8 cellular contexts compared by ENCODE assay signal in the genomic region with DNA sequence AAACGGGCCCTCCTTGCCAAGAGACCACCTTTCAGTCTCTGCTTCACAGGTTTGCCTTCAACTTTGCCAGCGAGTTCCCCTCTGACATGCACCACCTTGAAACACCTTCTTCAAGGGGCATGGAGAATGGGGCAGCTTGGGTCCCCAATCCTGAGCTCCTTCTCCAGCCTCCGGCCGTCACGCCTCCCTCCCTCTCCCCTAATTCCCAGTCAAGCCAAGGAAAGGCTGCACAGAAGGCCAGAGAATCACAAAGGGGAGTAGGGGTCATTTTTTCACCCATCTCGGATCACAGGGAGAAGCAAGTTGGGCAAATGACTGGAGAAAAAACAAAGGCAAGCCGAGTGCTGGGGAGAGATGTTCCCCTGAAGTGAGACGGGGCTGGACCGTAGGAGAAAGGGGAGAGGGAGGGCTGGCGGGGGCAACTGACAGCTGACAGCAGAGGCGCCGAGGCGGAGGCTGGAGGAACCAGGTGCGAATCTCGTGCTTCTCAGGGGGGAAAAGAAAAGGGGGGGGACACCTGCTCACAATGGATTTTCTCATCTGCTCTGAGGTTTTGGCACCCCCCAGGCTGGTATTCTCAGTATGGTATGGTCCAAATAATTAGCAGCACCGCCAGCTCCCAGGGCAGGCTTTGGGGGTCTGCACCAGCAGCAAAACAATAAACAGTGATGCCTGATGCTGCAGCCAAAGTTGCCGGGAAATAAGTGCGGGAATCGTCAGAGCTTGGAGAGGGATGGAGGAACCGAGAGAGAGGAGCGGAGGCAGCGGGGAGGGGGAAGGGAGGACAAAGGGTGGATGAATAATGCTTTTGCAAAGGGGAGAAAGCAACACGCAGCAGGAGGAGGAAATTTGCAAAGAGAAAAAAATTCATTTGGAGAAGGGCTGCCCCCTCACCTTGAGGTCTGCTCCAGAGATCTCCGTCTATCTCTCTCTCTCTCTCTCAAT. TPM values are rescaled to one million over a fixed set of nuclear protein-coding genes. Genes with fewer than 3 reads are reported as not detected.
DNase-seq lines count a peak whose midpoint lies in the region; ATAC-seq, FAIRE-seq and TF ChIP-seq lines count a peak whose summit lies in the region.

No MANE protein-coding gene starts in this region.

- H3K9me3 ChIP-seq in right cardiac atrium (ENCODE audit: control insufficient read depth, low read length) (no peaks in the 10 kb centered on the region), spleen (no peaks in the 10 kb centered on the region), pancreas (no peaks in the 10 kb centered on the region)

- 2% methylated on average over 24 of the region's 24 CpGs for WGBS in right cardiac atrium
- 2 to 4% (median 4%) methylated on average over 24 of the region's 24 CpGs for WGBS in spleen, 5 donors
- 8 to 10% methylated on average over 22 to 24 of the region's 24 CpGs for WGBS in pancreas, 2 donors

- H3K27me3 Mint-ChIP-seq in activated T-helper 1 cell treated with anti-CD3 and anti-CD28 coated beads, Interleukin-12 subunit alpha, Interleukin-12 subunit beta, Interleukin-2, Interleukin-4 antibody, amounts not matched to agents 30 ng/mL and 10 ng/mL and 1 ng/mL, durations not matched to agents 14 hours and 24 hours and 36 hours (ENCODE audit: insufficient read depth) = peaks cover 37% of the 10 kb centered on the region

- H3K4me1 ChIP-seq in right cardiac atrium (ENCODE audit: control insufficient read depth, insufficient read depth, low read length) (peaks cover 18% of the 10 kb centered on the region), spleen (peaks cover 19 to 84% (median 56%) of the 10 kb centered on the region in 6 donors), pancreas (peaks cover 0 to 4% (median 4%) of the 10 kb centered on the region in 3 donors)

- no peak for TF ChIP-seq CTCF in spleen (IDR thresholded peaks at IDR 0.05 in 8 of 11, conservative IDR thresholded peaks at IDR 0.05 in 3 of 11)
- no peak for TF ChIP-seq CTCF in pancreas (IDR thresholded peaks at IDR 0.05)

- peak overlapping the region; percentile 86 for H3K4me3 Mint-ChIP-seq in activated T-helper 1 cell treated with anti-CD3 and anti-CD28 coated beads, Interleukin-12 subunit alpha, Interleukin-12 subunit beta, Interleukin-2, Interleukin-4 antibody, amounts not matched to agents 30 ng/mL and 10 ng/mL and 1 ng/mL, durations not matched to agents 14 hours and 24 hours and 36 hours

- H3K4me3 ChIP-seq in right cardiac atrium (ENCODE audit: low read length) (peak overlapping the region; percentile 61), spleen (peak overlapping the region in 7 of 8 donors; percentile 6 to 65 (median 27)), pancreas (peak overlapping the region in 1 of 4 donors; percentile 14)

- DNase-seq in NCI-H748 (lab: John Stamatoyannopoulos, UW; ENCODE audit: unreplicated experiment) = peak; percentile 36
- no peak for DNase-seq in NCI-H748 treated with DMSO at 0.1 percent for 48 hours (lab: John Stamatoyannopoulos, UW)
- no peak for DNase-seq in activated T-helper 1 cell treated with anti-CD3 and anti-CD28 coated beads, Interleukin-12 subunit alpha, Interleukin-12 subunit beta, Interleukin-2, Interleukin-4 antibody, amounts not matched to agents 30 ng/mL and 10 ng/mL and 1 ng/mL, durations not matched to agents 14 hours and 24 hours and 36 hours (ENCODE audit: low spot score)
- DNase-seq in right cardiac atrium = peak in 1 of 3 donors; percentile 62
- DNase-seq in spleen = no peak
- no peak for DNase-seq in pancreas
- no peak for DNase-seq in KBM-7

- no peaks in the 10 kb centered on the region for H3K36me3 ChIP-seq in spleen
- no peaks in the 10 kb centered on the region for H3K36me3 ChIP-seq in pancreas

- peak overlapping the region; percentile 55 for H3K27ac Mint-ChIP-seq in activated T-helper 1 cell treated with anti-CD3 and anti-CD28 coated beads, Interleukin-12 subunit alpha, Interleukin-12 subunit beta, Interleukin-2, Interleukin-4 antibody, amounts not matched to agents 30 ng/mL and 10 ng/mL and 1 ng/mL, durations not matched to agents 14 hours and 24 hours and 36 hours

- H3K27ac ChIP-seq in right cardiac atrium (ENCODE audit: low read length) (no peak overlapping the region), spleen (peak overlapping the region in 2 of 8 donors; percentile 48 to 62), pancreas (no peak overlapping the region)

- in situ Hi-C loops in KBM-7 (cut with MboI; ENCODE audit: low pct_unique_long_range_greater_than_20kb, low sequenced_read_pairs) = loop anchor here (10.0 kb wide), 1 partner anchor 154 kb away; no protein-coding TSS in a partner anchor

- ATAC-seq in right cardiac atrium (no peak), pancreas (no peak), GM18505 (IDR thresholded peaks at IDR 0.05; ENCODE audit: unreplicated experiment) (no peak)

- H3K4me1 Mint-ChIP-seq in activated T-helper 1 cell treated with anti-CD3 and anti-CD28 coated beads, Interleukin-12 subunit alpha, Interleukin-12 subunit beta, Interleukin-2, Interleukin-4 antibody, amounts not matched to agents 30 ng/mL and 10 ng/mL and 1 ng/mL, durations not matched to agents 14 hours and 24 hours and 36 hours (ENCODE audit: low read depth) = peaks cover 41% of the 10 kb centered on the region

- H3K9me3 Mint-ChIP-seq in activated T-helper 1 cell treated with anti-CD3 and anti-CD28 coated beads, Interleukin-12 subunit alpha, Interleukin-12 subunit beta, Interleukin-2, Interleukin-4 antibody, amounts not matched to agents 30 ng/mL and 10 ng/mL and 1 ng/mL, durations not matched to agents 14 hours and 24 hours and 36 hours = no peaks in the 10 kb centered on the region

- no peaks in the 10 kb centered on the region for H3K27me3 ChIP-seq in right cardiac atrium (ENCODE audit: control insufficient read depth, insufficient read depth)
- H3K27me3 ChIP-seq in spleen (replicated peaks in 1 of 7) = peaks cover 0 to 65% (median 31%) of the 10 kb centered on the region in 7 donors
- peaks cover 0 to 9% (median 0%) of the 10 kb centered on the region in 4 donors for H3K27me3 ChIP-seq in pancreas

- peaks cover 4% of the 10 kb centered on the region for H3K36me3 Mint-ChIP-seq in activated T-helper 1 cell treated with anti-CD3 and anti-CD28 coated beads, Interleukin-12 subunit alpha, Interleukin-12 subunit beta, Interleukin-2, Interleukin-4 antibody, amounts not matched to agents 30 ng/mL and 10 ng/mL and 1 ng/mL, durations not matched to agents 14 hours and 24 hours and 36 hours (ENCODE audit: low read depth)

- FAIRE-seq in pancreas (lab: Jason Lieb, UNC) = no peak

- TF ChIP-seq POLR2A in spleen (IDR thresholded peaks at IDR 0.05) (no peak), GM18505 (IDR thresholded peaks at IDR 0.05; ENCODE audit: borderline replicate concordance, extremely low read depth, insufficient read depth, insufficient read length) (no peak)

- intact Hi-C loops in activated T-helper 1 cell treated with anti-CD3 and anti-CD28 coated beads, Interleukin-12 subunit alpha, Interleukin-12 subunit beta, Interleukin-2, Interleukin-4 antibody, amounts not matched to agents 30 ng/mL and 10 ng/mL and 1 ng/mL, durations not matched to agents 14 hours and 24 hours and 36 hours (cut with micrococcal nuclease) = loop anchor here (1.0 to 5.0 kb wide), 5 partner anchors 8 to 873 kb away; a partner anchor contains a TSS
- intact Hi-C loops in right cardiac atrium (cut with DNase I) = loop anchor here in 3 of 4 donors (5.0 to 10.0 kb wide), 4 partner anchors 82 to 304 kb away; a partner anchor contains a TSS
- intact Hi-C loops in spleen (cut with DNase I; ENCODE audit: low total_unique reads) = loop anchor here (10.0 kb wide), 1 partner anchor 304 kb away; no protein-coding TSS in a partner anchor
- intact Hi-C loops in pancreas (cut with DNase I) = loop anchor here (5.0 to 10.0 kb wide), 5 partner anchors 74 to 307 kb away; a partner anchor contains a TSS

RNA-seq across cellular contexts. Expression of a gene that starts 0.6 kb away (rescaled TPM):
- total RNA-seq in activated T-helper 1 cell treated with anti-CD3 and anti-CD28 coated beads, Interleukin-12 subunit alpha, Interleukin-12 subunit beta, Interleukin-2, Interleukin-4 antibody, amounts not matched to agents 30 ng/mL and 10 ng/mL and 1 ng/mL, durations not matched to agents 14 hours and 24 hours and 36 hours = 0.26 and 0.39 TPM in 2 replicates
- total RNA-seq in right cardiac atrium = 1 to 10 TPM in 1 of 4 donors, under 1 TPM in 3; 0.33 to 1.1 (median 0.62) TPM
- 1.5 TPM for polyA plus RNA-seq in right cardiac atrium
- total RNA-seq in spleen = 1 to 10 TPM in 6 of 7 donors, under 1 TPM in 1; 0.63 to 8.3 (median 2.2) TPM
- polyA plus RNA-seq in spleen = 1 to 10 TPM in 1 of 3 donors, under 1 TPM in 2; 0.77 to 2.4 (median 1.00) TPM
- under 1 TPM in 5 of 6 donors, not detected in 1; 0.12 to 0.32 (median 0.25) TPM for total RNA-seq in pancreas
- under 1 TPM; 0.38 to 0.68 TPM for polyA plus RNA-seq in pancreas

RNA-seq across cellular contexts. Expression of a gene that starts 8.5 kb away (rescaled TPM):
- total RNA-seq in activated T-helper 1 cell treated with anti-CD3 and anti-CD28 coated beads, Interleukin-12 subunit alpha, Interleukin-12 subunit beta, Interleukin-2, Interleukin-4 antibody, amounts not matched to agents 30 ng/mL and 10 ng/mL and 1 ng/mL, durations not matched to agents 14 hours and 24 hours and 36 hours = 17.8 and 19.1 TPM in 2 replicates
- total RNA-seq in right cardiac atrium (1 to 10 TPM; 6.3 to 8.2 (median 7.2) TPM), spleen (10 to 100 TPM; 10.5 to 21.6 (median 14.6) TPM), pancreas (1 to 10 TPM; 3.8 to 8.0 (median 6.1) TPM)
- polyA plus RNA-seq in right cardiac atrium (4.6 TPM), spleen (10 to 100 TPM in 1 of 3 donors, 1 to 10 TPM in 2; 8.3 to 12.2 (median 8.4) TPM), pancreas (1 to 10 TPM; 3.2 to 7.4 TPM)

RNA-seq across cellular contexts. Expression of a gene that starts 18.9 kb away (rescaled TPM):
- 78.4 and 79.1 TPM in 2 replicates for total RNA-seq in activated T-helper 1 cell treated with anti-CD3 and anti-CD28 coated beads, Interleukin-12 subunit alpha, Interleukin-12 subunit beta, Interleukin-2, Interleukin-4 antibody, amounts not matched to agents 30 ng/mL and 10 ng/mL and 1 ng/mL, durations not matched to agents 14 hours and 24 hours and 36 hours
- total RNA-seq in right cardiac atrium (10 to 100 TPM; 38.9 to 60.4 (median 54.3) TPM), spleen (10 to 100 TPM; 41.5 to 58.0 (median 51.2) TPM), pancreas (10 to 100 TPM; 24.6 to 42.3 (median 32.4) TPM)
- polyA plus RNA-seq in right cardiac atrium (27.0 TPM), spleen (10 to 100 TPM; 14.0 to 16.7 (median 14.2) TPM), pancreas (10 to 100 TPM; 14.9 to 20.1 TPM)

RNA-seq across cellular contexts. Expression of a gene that starts 51.6 kb away (rescaled TPM):
- total RNA-seq in activated T-helper 1 cell treated with anti-CD3 and anti-CD28 coated beads, Interleukin-12 subunit alpha, Interleukin-12 subunit beta, Interleukin-2, Interleukin-4 antibody, amounts not matched to agents 30 ng/mL and 10 ng/mL and 1 ng/mL, durations not matched to agents 14 hours and 24 hours and 36 hours = not detected in 2 replicates
- 100 to 1,000 TPM; 181 to 294 (median 203) TPM for total RNA-seq in right cardiac atrium
- polyA plus RNA-seq in right cardiac atrium = 268 TPM
- 100 to 1,000 TPM; 121 to 364 (median 255) TPM for total RNA-seq in spleen
- polyA plus RNA-seq in spleen = 100 to 1,000 TPM; 104 to 187 (median 161) TPM
- total RNA-seq in pancreas = 100 to 1,000 TPM; 135 to 399 (median 170) TPM
- 100 to 1,000 TPM; 292 to 360 TPM for polyA plus RNA-seq in pancreas
